In genomic region chr5:176388341-176389113, GRCh38 we compare ENCODE assay signal across 1 cellular context.
TF ChIP-seq lines count a peak whose summit lies in the region.

A gene with protein sequence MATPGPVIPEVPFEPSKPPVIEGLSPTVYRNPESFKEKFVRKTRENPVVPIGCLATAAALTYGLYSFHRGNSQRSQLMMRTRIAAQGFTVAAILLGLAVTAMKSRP (plus strand): TSS chr5:176388751. CDS start chr5:176388820, 69 bp downstream.
A gene with protein sequence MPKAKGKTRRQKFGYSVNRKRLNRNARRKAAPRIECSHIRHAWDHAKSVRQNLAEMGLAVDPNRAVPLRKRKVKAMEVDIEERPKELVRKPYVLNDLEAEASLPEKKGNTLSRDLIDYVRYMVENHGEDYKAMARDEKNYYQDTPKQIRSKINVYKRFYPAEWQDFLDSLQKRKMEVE (minus strand): TSS chr5:176388598. CDS start chr5:176388539, 59 bp downstream.

TF ChIP-seq in K562, 482 proteins besides CTCF, POLR2A, EP300 and RAD21 (continued from another document and continues in another):
- TF ChIP-seq, protein P1, sequence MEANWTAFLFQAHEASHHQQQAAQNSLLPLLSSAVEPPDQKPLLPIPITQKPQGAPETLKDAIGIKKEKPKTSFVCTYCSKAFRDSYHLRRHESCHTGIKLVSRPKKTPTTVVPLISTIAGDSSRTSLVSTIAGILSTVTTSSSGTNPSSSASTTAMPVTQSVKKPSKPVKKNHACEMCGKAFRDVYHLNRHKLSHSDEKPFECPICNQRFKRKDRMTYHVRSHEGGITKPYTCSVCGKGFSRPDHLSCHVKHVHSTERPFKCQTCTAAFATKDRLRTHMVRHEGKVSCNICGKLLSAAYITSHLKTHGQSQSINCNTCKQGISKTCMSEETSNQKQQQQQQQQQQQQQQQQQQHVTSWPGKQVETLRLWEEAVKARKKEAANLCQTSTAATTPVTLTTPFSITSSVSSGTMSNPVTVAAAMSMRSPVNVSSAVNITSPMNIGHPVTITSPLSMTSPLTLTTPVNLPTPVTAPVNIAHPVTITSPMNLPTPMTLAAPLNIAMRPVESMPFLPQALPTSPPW (CRISPR knock-in tag; IDR thresholded peaks at IDR 0.05) = peak; percentile 92
- TF ChIP-seq ZBTB8A (IDR thresholded peaks at IDR 0.05; ENCODE audit: partially characterized antibody) = no peak
- no peak for TF ChIP-seq ZNF280A (IDR thresholded peaks at IDR 0.05; ENCODE audit: low read depth, partially characterized antibody)
- TF ChIP-seq EWSR1 (IDR thresholded peaks at IDR 0.05; ENCODE audit: borderline replicate concordance, low read depth, partially characterized antibody) = no peak
- peak; percentile 94 for TF ChIP-seq SIN3B (IDR thresholded peaks at IDR 0.05; ENCODE audit: low read depth)
- TF ChIP-seq, protein P2, sequence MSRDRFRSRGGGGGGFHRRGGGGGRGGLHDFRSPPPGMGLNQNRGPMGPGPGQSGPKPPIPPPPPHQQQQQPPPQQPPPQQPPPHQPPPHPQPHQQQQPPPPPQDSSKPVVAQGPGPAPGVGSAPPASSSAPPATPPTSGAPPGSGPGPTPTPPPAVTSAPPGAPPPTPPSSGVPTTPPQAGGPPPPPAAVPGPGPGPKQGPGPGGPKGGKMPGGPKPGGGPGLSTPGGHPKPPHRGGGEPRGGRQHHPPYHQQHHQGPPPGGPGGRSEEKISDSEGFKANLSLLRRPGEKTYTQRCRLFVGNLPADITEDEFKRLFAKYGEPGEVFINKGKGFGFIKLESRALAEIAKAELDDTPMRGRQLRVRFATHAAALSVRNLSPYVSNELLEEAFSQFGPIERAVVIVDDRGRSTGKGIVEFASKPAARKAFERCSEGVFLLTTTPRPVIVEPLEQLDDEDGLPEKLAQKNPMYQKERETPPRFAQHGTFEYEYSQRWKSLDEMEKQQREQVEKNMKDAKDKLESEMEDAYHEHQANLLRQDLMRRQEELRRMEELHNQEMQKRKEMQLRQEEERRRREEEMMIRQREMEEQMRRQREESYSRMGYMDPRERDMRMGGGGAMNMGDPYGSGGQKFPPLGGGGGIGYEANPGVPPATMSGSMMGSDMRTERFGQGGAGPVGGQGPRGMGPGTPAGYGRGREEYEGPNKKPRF (IDR thresholded peaks at IDR 0.05; ENCODE audit: low read depth, low read length) = no peak
- TF ChIP-seq NCOA2 (IDR thresholded peaks at IDR 0.05; ENCODE audit: partially characterized antibody in 2 of 2) = no peak
- TF ChIP-seq HOMEZ (CRISPR knock-in tag; IDR thresholded peaks at IDR 0.05) = no peak
- peak; percentile 93 for TF ChIP-seq TOE1 (IDR thresholded peaks at IDR 0.05; ENCODE audit: borderline replicate concordance)
- TF ChIP-seq TOE1 (CRISPR knock-in tag; IDR thresholded peaks at IDR 0.05; ENCODE audit: borderline replicate concordance, low read depth) = no peak
- TF ChIP-seq NRF1 (conservative IDR thresholded peaks at IDR 0.05 in 1 of 2, IDR thresholded peaks at IDR 0.05 in 1 of 2) = peak; percentile 84 to 88
- TF ChIP-seq, protein P3, sequence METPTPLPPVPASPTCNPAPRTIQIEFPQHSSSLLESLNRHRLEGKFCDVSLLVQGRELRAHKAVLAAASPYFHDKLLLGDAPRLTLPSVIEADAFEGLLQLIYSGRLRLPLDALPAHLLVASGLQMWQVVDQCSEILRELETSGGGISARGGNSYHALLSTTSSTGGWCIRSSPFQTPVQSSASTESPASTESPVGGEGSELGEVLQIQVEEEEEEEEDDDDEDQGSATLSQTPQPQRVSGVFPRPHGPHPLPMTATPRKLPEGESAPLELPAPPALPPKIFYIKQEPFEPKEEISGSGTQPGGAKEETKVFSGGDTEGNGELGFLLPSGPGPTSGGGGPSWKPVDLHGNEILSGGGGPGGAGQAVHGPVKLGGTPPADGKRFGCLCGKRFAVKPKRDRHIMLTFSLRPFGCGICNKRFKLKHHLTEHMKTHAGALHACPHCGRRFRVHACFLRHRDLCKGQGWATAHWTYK (CRISPR knock-in tag; IDR thresholded peaks at IDR 0.05) = no peak
- TF ChIP-seq RBM14 (IDR thresholded peaks at IDR 0.05; ENCODE audit: borderline replicate concordance, insufficient read depth, low read depth, low read length) = no peak
- TF ChIP-seq CREB1 (IDR thresholded peaks at IDR 0.05) = peak; percentile 50; the same call in 1 of the 2 replicates
- TF ChIP-seq CREB1 (CRISPR knock-in tag; IDR thresholded peaks at IDR 0.05) = peak; percentile 80
- TF ChIP-seq CC2D1A (IDR thresholded peaks at IDR 0.05) = peak; percentile 61; the same call in 1 of the 2 replicates
- TF ChIP-seq SOX6 (IDR thresholded peaks at IDR 0.05) = peak; percentile 58; the same call in 1 of the 2 replicates
- no peak for TF ChIP-seq ZBTB1 (CRISPR knock-in tag; IDR thresholded peaks at IDR 0.05; ENCODE audit: borderline replicate concordance, low read depth)
- TF ChIP-seq MCM7 (IDR thresholded peaks at IDR 0.05) = no peak
- 0 out of 2 replicates have a peak, but pooled peaks have one; percentile 28 for TF ChIP-seq ZNF592 (IDR thresholded peaks at IDR 0.05)
- no peak for TF ChIP-seq PTRF (tag; IDR thresholded peaks at IDR 0.05)
- TF ChIP-seq HOXB6 (CRISPR knock-in tag; IDR thresholded peaks at IDR 0.05; ENCODE audit: borderline replicate concordance) = no peak
- TF ChIP-seq ZFP36 (IDR thresholded peaks at IDR 0.05; ENCODE audit: low read depth, low read length, partially characterized antibody) = no peak
- TF ChIP-seq, protein P4, sequence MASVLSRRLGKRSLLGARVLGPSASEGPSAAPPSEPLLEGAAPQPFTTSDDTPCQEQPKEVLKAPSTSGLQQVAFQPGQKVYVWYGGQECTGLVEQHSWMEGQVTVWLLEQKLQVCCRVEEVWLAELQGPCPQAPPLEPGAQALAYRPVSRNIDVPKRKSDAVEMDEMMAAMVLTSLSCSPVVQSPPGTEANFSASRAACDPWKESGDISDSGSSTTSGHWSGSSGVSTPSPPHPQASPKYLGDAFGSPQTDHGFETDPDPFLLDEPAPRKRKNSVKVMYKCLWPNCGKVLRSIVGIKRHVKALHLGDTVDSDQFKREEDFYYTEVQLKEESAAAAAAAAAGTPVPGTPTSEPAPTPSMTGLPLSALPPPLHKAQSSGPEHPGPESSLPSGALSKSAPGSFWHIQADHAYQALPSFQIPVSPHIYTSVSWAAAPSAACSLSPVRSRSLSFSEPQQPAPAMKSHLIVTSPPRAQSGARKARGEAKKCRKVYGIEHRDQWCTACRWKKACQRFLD (CRISPR knock-in tag; IDR thresholded peaks at IDR 0.05) = peak; percentile 71
- TF ChIP-seq, protein P5, sequence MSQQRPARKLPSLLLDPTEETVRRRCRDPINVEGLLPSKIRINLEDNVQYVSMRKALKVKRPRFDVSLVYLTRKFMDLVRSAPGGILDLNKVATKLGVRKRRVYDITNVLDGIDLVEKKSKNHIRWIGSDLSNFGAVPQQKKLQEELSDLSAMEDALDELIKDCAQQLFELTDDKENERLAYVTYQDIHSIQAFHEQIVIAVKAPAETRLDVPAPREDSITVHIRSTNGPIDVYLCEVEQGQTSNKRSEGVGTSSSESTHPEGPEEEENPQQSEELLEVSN (IDR thresholded peaks at IDR 0.05; ENCODE audit: borderline replicate concordance in 1 of 2, extremely low read depth in 1 of 2, insufficient read depth in 1 of 2, insufficient read length in 1 of 2, low read depth in 1 of 2, low read length in 1 of 2, poor library complexity in 1 of 2, severe bottlenecking in 1 of 2) = peak; percentile 78 to 82
- TF ChIP-seq TAF9B (IDR thresholded peaks at IDR 0.05; ENCODE audit: partially characterized antibody) = peak; percentile 96
- TF ChIP-seq ZC3H4 (CRISPR knock-in tag; IDR thresholded peaks at IDR 0.05; ENCODE audit: borderline replicate concordance) = no peak
- TF ChIP-seq HMG20A (CRISPR knock-in tag; conservative IDR thresholded peaks at IDR 0.05) = no peak
- TF ChIP-seq CREM (IDR thresholded peaks at IDR 0.05; ENCODE audit: low read depth) = peak; percentile 85
- TF ChIP-seq, protein P6, sequence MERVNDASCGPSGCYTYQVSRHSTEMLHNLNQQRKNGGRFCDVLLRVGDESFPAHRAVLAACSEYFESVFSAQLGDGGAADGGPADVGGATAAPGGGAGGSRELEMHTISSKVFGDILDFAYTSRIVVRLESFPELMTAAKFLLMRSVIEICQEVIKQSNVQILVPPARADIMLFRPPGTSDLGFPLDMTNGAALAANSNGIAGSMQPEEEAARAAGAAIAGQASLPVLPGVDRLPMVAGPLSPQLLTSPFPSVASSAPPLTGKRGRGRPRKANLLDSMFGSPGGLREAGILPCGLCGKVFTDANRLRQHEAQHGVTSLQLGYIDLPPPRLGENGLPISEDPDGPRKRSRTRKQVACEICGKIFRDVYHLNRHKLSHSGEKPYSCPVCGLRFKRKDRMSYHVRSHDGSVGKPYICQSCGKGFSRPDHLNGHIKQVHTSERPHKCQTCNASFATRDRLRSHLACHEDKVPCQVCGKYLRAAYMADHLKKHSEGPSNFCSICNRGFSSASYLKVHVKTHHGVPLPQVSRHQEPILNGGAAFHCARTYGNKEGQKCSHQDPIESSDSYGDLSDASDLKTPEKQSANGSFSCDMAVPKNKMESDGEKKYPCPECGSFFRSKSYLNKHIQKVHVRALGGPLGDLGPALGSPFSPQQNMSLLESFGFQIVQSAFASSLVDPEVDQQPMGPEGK (CRISPR knock-in tag; IDR thresholded peaks at IDR 0.05; ENCODE audit: borderline replicate concordance) = no peak
- no peak for TF ChIP-seq ZNF707 (CRISPR knock-in tag; conservative IDR thresholded peaks at IDR 0.05)
- TF ChIP-seq SAFB (IDR thresholded peaks at IDR 0.05; ENCODE audit: borderline replicate concordance, low read depth, low read length) = no peak
- TF ChIP-seq E2F3 (CRISPR knock-in tag; IDR thresholded peaks at IDR 0.05) = no peak
- no peak for TF ChIP-seq ZNF282 (CRISPR knock-in tag; IDR thresholded peaks at IDR 0.05)
- TF ChIP-seq NR1H2 (CRISPR knock-in tag; IDR thresholded peaks at IDR 0.05) = peak; percentile 97
- TF ChIP-seq ARID3A (IDR thresholded peaks at IDR 0.05; ENCODE audit: borderline replicate concordance, low read depth, low read length) = 0 out of 2 replicates have a peak, but pooled peaks have one; percentile 54
- peak; percentile 77 for TF ChIP-seq CXXC5 (CRISPR knock-in tag; IDR thresholded peaks at IDR 0.05)
- peak; percentile 57 for TF ChIP-seq BHLHE40 (IDR thresholded peaks at IDR 0.05; ENCODE audit: low read length)
